Comparison of ENCODE assay signal across 8 cellular contexts in the genomic region with DNA sequence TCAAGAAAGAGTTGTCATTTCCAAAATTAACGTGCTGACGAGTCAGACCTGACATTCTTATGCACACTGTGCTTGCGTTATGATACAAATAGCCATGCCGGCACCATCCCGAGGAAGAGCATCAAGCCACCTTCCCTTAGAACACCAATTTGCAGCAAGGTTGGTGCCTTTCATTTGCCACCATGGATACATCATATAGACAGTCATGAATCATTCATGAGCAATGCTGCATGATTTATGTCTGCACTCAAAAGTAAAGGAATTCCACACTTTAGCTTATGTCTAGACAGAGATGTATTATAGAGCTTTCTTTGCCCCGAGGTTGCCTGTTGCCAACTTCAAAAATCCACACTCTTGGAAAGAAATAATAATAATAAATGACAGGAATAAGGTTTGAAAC.
"Had no signal": no experiment of that assay in that cellular context is flagged by ENCODE, and none has a peak within 500 bp of the region (broad histone marks: within the 10 kb centered on the region; RNA-seq: fewer than 3 reads in every experiment).

No MANE protein-coding gene starts in this region.

- H3K36me3 ChIP-seq: ovary, upper lobe of right lung had no signal

- H3K4me1 ChIP-seq: upper lobe of right lung had no signal

- H3K4me3 ChIP-seq: ovary, upper lobe of right lung had no signal

- H3K27me3 ChIP-seq: ovary, upper lobe of right lung had no signal

- ATAC-seq: activated CD4-positive, alpha-beta T cell treated with anti-CD3 and anti-CD28 coated beads for 36 hours; activated CD8-positive, alpha-beta T cell treated with anti-CD3 and anti-CD28 coated beads for 36 hours; esophagus mucosa; upper lobe of right lung had no signal

- H3K27ac ChIP-seq: ovary, upper lobe of right lung had no signal

- H3K9me3 ChIP-seq: ovary, upper lobe of right lung had no signal

- DNase-seq: activated CD4-positive, alpha-beta T cell treated with anti-CD3 and anti-CD28 coated beads for 36 hours; activated CD8-positive, alpha-beta memory T cell treated with anti-CD3 and anti-CD28 coated beads, Interleukin-2, amount 50 U/mL, for 4 hours; activated CD8-positive, alpha-beta T cell treated with anti-CD3 and anti-CD28 coated beads for 36 hours; activated naive CD4-positive, alpha-beta T cell; ovary; stimulated activated CD4-positive, alpha-beta T cell treated with anti-CD3 and anti-CD28 coated beads, Interleukin-4, amount 100 ng/mL, for 24 hours; upper lobe of right lung had no signal
